Comparison of ENCODE assay signal across 7 cellular contexts in genomic region chr15:30721529-30721928, GRCh38.
DNase-seq lines count a peak whose midpoint lies in the region; ATAC-seq and TF ChIP-seq lines count a peak whose summit lies in the region.
"Not testable (repeated sequence)": the region's sequence is repeated elsewhere in the genome, so short reads cannot be mapped to it uniquely, and the experiment has no call there.

No MANE protein-coding gene starts in this region.

- not testable (repeated sequence) for H3K4me3 ChIP-seq in AG10803 (ENCODE audit: low read length); astrocyte of the cerebellum (ENCODE audit: low read depth, low read length); cardiac fibroblast (replicated peaks in 1 of 2; ENCODE audit: low read depth in 2 of 2, low read length in 2 of 2); fibroblast of the aortic adventitia (ENCODE audit: low read depth, low read length); skeletal muscle cell (ENCODE audit: low read depth, low read length)

- TF ChIP-seq CTCF in AG10803 (conservative IDR thresholded peaks at IDR 0.05; ENCODE audit: low read length); astrocyte of the cerebellum (IDR thresholded peaks at IDR 0.05; ENCODE audit: low read depth, low read length, missing control alignments); cardiac fibroblast (IDR thresholded peaks at IDR 0.05; ENCODE audit: low read depth, low read length); fibroblast of the aortic adventitia (IDR thresholded peaks at IDR 0.05; ENCODE audit: insufficient read depth, low read length): not testable (repeated sequence)

- in situ Hi-C loops in astrocyte of the cerebellum (cut with HindIII; ENCODE audit: low sequenced_read_pairs), result not testable (repeated sequence)

- DNase-seq in AG10803 (ENCODE audit: low read depth), result peak; percentile 39
- DNase-seq in astrocyte of the cerebellum (ENCODE audit: low read depth), result peak; percentile 23
- peak; percentile 35 to 42 for DNase-seq in cardiac fibroblast (ENCODE audit: low read depth in 2 of 2)
- DNase-seq in fibroblast of gingiva (ENCODE audit: low read depth), result peak; percentile 67
- DNase-seq in fibroblast of the aortic adventitia (ENCODE audit: low read depth), result peak; percentile 46
- DNase-seq in left ventricle myocardium superior, result not testable (repeated sequence)
- DNase-seq in skeletal muscle cell (ENCODE audit: low read depth), result peak; percentile 23

- ATAC-seq in left ventricle myocardium superior, result peak; percentile 37

- intact Hi-C loops in left ventricle myocardium superior (cut with micrococcal nuclease), result not testable (repeated sequence)
